ENCODE assay signal across 8 cellular contexts in the genomic region with DNA sequence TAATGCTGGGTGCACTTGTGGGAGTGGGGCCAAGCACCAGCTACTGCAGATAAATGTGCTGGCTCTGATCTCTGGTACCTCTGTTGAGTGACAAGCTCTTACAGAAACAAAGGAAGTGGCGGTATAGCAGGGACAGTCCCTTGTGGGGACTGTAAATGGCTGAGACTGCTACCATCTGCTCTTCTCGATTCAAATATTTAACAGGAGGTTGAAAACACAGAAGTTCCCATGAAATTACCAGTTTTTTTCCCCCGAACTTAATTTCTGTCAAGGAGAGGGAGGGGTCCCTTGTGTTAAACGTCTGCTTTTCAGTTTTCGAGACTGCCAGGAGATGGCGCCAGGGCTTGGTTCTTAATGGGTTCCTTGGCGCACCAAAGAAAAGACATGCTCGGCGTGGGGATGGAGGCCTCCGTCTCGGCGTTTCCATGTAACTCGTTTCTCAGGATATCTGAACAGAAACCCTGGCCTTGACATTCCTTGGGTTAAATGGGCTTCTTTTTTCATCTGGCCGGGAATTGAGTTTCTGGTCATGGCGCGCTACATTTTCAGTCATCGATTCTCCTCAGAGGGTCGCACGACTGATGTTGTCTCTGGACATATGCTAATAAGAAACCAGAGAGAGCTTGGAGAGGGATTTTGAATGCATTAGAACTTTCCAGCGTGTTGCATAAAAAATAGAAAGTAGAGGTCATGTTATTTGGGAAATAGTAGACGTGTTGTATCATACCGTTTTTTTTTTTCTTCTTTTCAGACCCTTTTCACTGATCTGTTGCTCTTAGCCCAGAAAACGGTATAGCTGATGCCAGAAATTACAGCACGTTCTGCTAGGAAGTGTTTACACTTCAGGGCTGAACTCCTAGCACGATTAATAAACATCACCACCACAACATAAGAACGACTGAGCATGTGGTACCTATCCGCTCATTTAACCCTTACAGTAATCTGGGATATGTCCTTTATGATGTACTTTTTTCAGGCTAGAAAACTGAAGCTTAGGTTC.
A peak's percentile ranks its signal among the peaks of the same experiment; 100 is the strongest.
DNase-seq lines count a peak whose midpoint lies in the region; ATAC-seq and TF ChIP-seq lines count a peak whose summit lies in the region.

No MANE protein-coding gene starts in this region.

- H3K4me3 Mint-ChIP-seq in Calu3 (ENCODE audit: low read depth, unreplicated experiment) = peak overlapping the region; percentile 34
- peak overlapping the region; percentile 32 for H3K4me3 Mint-ChIP-seq in activated CD8-positive, alpha-beta T cell treated with anti-CD3 and anti-CD28 coated beads, Interleukin-2, amount 10 ng/mL, durations not matched to agents 7 days and 5 days
- peak overlapping the region; percentile 35 to 50 for H3K4me3 Mint-ChIP-seq in stimulated activated naive CD8-positive, alpha-beta T cell treated with anti-CD3 and anti-CD28 coated beads, Interleukin-15, amount 100 ng/mL, for 72 hours

- peak; percentile 55 for TF ChIP-seq CTCF in Calu3 (IDR thresholded peaks at IDR 0.05; ENCODE audit: unreplicated experiment)

- no peaks in the 10 kb centered on the region for H3K27me3 ChIP-seq in muscle layer of duodenum (ENCODE audit: low read depth, low read length)

- POLR2A ChIA-PET in activated CD8-positive, alpha-beta T cell treated with anti-CD3 and anti-CD28 coated beads, Interleukin-2, amount 10 ng/mL, durations not matched to agents 7 days and 5 days (lab: Charles Lee) = no interaction called here

- peaks cover 0 to 4% of the 10 kb centered on the region in 2 donors for H3K4me1 ChIP-seq in muscle layer of duodenum (ENCODE audit: control insufficient read depth in 1 of 2, insufficient read depth in 2 of 2, low read length in 2 of 2)

- intact Hi-C loops in Calu3 (cut with micrococcal nuclease; ENCODE audit: unreplicated experiment) = loop anchor here (2.0 to 10.0 kb wide), 3 partner anchors 140 to 352 kb away; no protein-coding TSS in a partner anchor

- H3K36me3 ChIP-seq in muscle layer of duodenum (ENCODE audit: control insufficient read depth in 1 of 2, insufficient read depth in 2 of 2, low read length in 2 of 2) = no peaks in the 10 kb centered on the region

- CTCF ChIA-PET in Calu3 (lab: Charles Lee) = interaction anchor here (0.9 to 2.1 kb wide), 6 partner anchors 48 to 525 kb away, joined by 3 to 16 read pairs (median 6); no protein-coding TSS in a partner anchor
- CTCF ChIA-PET in activated CD8-positive, alpha-beta T cell treated with anti-CD3 and anti-CD28 coated beads, Interleukin-2, amount 10 ng/mL, durations not matched to agents 7 days and 5 days (lab: Charles Lee) = interaction anchor here (0.6 to 1.6 kb wide), 11 partner anchors 9 to 772 kb away, joined by 3 to 5 read pairs (median 4); a partner anchor contains a TSS

- no peaks in the 10 kb centered on the region for H3K9me3 Mint-ChIP-seq in Calu3 (ENCODE audit: low read depth, unreplicated experiment)
- H3K9me3 Mint-ChIP-seq in activated CD8-positive, alpha-beta T cell treated with anti-CD3 and anti-CD28 coated beads, Interleukin-2, amount 10 ng/mL, durations not matched to agents 7 days and 5 days (ENCODE audit: insufficient read depth) = no peaks in the 10 kb centered on the region
- no peaks in the 10 kb centered on the region for H3K9me3 Mint-ChIP-seq in stimulated activated naive CD8-positive, alpha-beta T cell treated with anti-CD3 and anti-CD28 coated beads, Interleukin-15, amount 100 ng/mL, for 72 hours

- H3K9me3 ChIP-seq in muscle layer of duodenum (ENCODE audit: control insufficient read depth in 1 of 2, low read length in 2 of 2) = no peaks in the 10 kb centered on the region

- H3K27me3 Mint-ChIP-seq in Calu3 (ENCODE audit: unreplicated experiment) = no peaks in the 10 kb centered on the region
- H3K27me3 Mint-ChIP-seq in activated CD8-positive, alpha-beta T cell treated with anti-CD3 and anti-CD28 coated beads, Interleukin-2, amount 10 ng/mL, durations not matched to agents 7 days and 5 days (ENCODE audit: low read depth) = peaks cover 6% of the 10 kb centered on the region
- peaks cover 6% of the 10 kb centered on the region for H3K27me3 Mint-ChIP-seq in stimulated activated naive CD8-positive, alpha-beta T cell treated with anti-CD3 and anti-CD28 coated beads, Interleukin-15, amount 100 ng/mL, for 72 hours

- peak; percentile 83 for DNase-seq in Calu3
- DNase-seq in NCI-H460 (ENCODE audit: extremely low read depth, low read depth) = peak; percentile 71
- DNase-seq in activated CD8-positive, alpha-beta T cell treated with anti-CD3 and anti-CD28 coated beads, Interleukin-2, amount 10 ng/mL, durations not matched to agents 7 days and 5 days = peak; percentile 53
- peak; percentile 55 to 71 for DNase-seq in stimulated activated naive CD8-positive, alpha-beta T cell treated with anti-CD3 and anti-CD28 coated beads, Interleukin-15, amount 100 ng/mL, for 72 hours

- H3K36me3 Mint-ChIP-seq in Calu3 (ENCODE audit: insufficient read depth, unreplicated experiment) = peaks cover 4% of the 10 kb centered on the region
- H3K36me3 Mint-ChIP-seq in activated CD8-positive, alpha-beta T cell treated with anti-CD3 and anti-CD28 coated beads, Interleukin-2, amount 10 ng/mL, durations not matched to agents 7 days and 5 days (ENCODE audit: low read depth) = no peaks in the 10 kb centered on the region

- ATAC-seq in GM19463 (IDR thresholded peaks at IDR 0.05; ENCODE audit: unreplicated experiment) (peak; percentile 98), HG03469 (IDR thresholded peaks at IDR 0.05; ENCODE audit: unreplicated experiment) (peak; percentile 94), esophagus mucosa (peak; percentile 73)
- ATAC-seq in activated CD8-positive, alpha-beta T cell treated with anti-CD3 and anti-CD28 coated beads, Interleukin-2, amount 10 ng/mL, durations not matched to agents 7 days and 5 days = peak; percentile 78
- ATAC-seq in stimulated activated naive CD8-positive, alpha-beta T cell treated with anti-CD3 and anti-CD28 coated beads, Interleukin-15, amount 100 ng/mL, for 72 hours = peak; percentile 100

- H3K4me1 Mint-ChIP-seq in Calu3 (ENCODE audit: low read depth, unreplicated experiment) = peaks cover 29% of the 10 kb centered on the region
- peaks cover 16% of the 10 kb centered on the region for H3K4me1 Mint-ChIP-seq in activated CD8-positive, alpha-beta T cell treated with anti-CD3 and anti-CD28 coated beads, Interleukin-2, amount 10 ng/mL, durations not matched to agents 7 days and 5 days (ENCODE audit: low read depth)
- peaks cover 23% of the 10 kb centered on the region for H3K4me1 Mint-ChIP-seq in stimulated activated naive CD8-positive, alpha-beta T cell treated with anti-CD3 and anti-CD28 coated beads, Interleukin-15, amount 100 ng/mL, for 72 hours

- no TSS peak for BruUV-seq in Calu3 (replicated peaks; lab: Mats Ljungman, UMichigan)

- peak overlapping the region; percentile 32 to 72 for H3K4me3 ChIP-seq in muscle layer of duodenum (ENCODE audit: low read depth in 1 of 2, low read length in 2 of 2)

- peak overlapping the region; percentile 41 for H3K27ac ChIP-seq in muscle layer of duodenum (ENCODE audit: low read length)

- peak overlapping the region; percentile 60 for H3K27ac Mint-ChIP-seq in Calu3 (ENCODE audit: unreplicated experiment)
- no peak overlapping the region for H3K27ac Mint-ChIP-seq in activated CD8-positive, alpha-beta T cell treated with anti-CD3 and anti-CD28 coated beads, Interleukin-2, amount 10 ng/mL, durations not matched to agents 7 days and 5 days
- H3K27ac Mint-ChIP-seq in stimulated activated naive CD8-positive, alpha-beta T cell treated with anti-CD3 and anti-CD28 coated beads, Interleukin-15, amount 100 ng/mL, for 72 hours = no peak overlapping the region

Comparison
In these comparisons a context has a peak if more than half of its experiments do, and no peak if none do; other contexts are left out.
1. Peak in every context shown above with its lines: DNase-seq, ATAC-seq, H3K4me3 ChIP-seq and H3K27ac ChIP-seq.